Comparison of ENCODE assay signal across 14 cellular contexts in the genomic region with DNA sequence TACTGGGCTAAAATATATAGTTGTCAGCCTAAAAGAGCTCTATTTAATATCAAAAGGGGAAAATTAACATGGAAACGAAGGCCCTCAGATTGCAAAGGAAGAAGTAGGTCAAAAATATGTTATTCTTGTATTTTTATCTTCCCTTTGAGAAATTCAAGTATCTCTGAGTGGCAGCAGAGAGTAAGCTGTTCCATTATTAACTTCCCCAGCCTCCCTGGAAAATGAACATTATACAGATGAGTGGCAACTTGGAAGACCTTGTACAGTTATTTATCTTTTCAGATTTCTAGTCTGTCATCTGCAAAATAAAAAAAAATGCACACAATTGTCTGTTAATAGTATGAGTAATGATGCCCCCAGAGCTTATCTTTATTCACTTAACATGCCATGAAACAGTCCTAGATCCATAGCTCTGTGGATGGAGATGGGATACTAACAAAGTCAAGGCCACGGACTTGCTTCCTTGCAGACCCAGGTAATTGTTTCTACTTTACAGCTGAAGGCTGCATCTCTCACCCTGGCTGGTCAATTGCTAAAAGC.
DNase-seq lines count a peak whose midpoint lies in the region; ATAC-seq and TF ChIP-seq lines count a peak whose summit lies in the region.
"Had no signal": no experiment of that assay in that cellular context is flagged by ENCODE, and none has a peak within 500 bp of the region (broad histone marks: within the 10 kb centered on the region; RNA-seq: fewer than 3 reads in every experiment).

No MANE protein-coding gene starts in this region.

- peak overlapping the region in 10 of 12 donors; percentile 7 to 94 (median 38) for H3K27ac ChIP-seq in heart left ventricle
- no peak overlapping the region for H3K27ac ChIP-seq in PC-9
- H3K27ac ChIP-seq: C4-2B, HL-60 had no signal

- no peaks in the 10 kb centered on the region for H4K20me1 ChIP-seq in PC-9 (ENCODE audit: insufficient read depth)

- peak overlapping the region; percentile 66 for H3K4me2 ChIP-seq in PC-9

- DNase-seq in heart left ventricle (no peak), cardiac septum (ENCODE audit: low spot score) (no peak), PC-9 (no peak), left ventricle myocardium superior (no peak), epidermal melanocyte (ENCODE audit: insufficient read length, low spot score) (no peak), NCI-H187 treated with DMSO at 0.1 percent for 48 hours (lab: John Stamatoyannopoulos, UW) (no peak)
- no peak for DNase-seq in activated naive CD4-positive, alpha-beta T cell treated with anti-CD3 and anti-CD28 coated beads, Interleukin-2, amount 50 U/mL, for 72 hours (ENCODE audit: low spot score in 2 of 2)
- DNase-seq: CD4-positive, alpha-beta memory T cell; DND-41; GF-D8; HCEC 1CT had no signal

- no peak overlapping the region for H3K4me3 ChIP-seq in heart left ventricle
- no peak overlapping the region for H3K4me3 ChIP-seq in PC-9

- POLR2A ChIA-PET in PC-9 (lab: Charles Lee; ENCODE audit: unreplicated experiment), result no interaction called here

- H3K9me3 Mint-ChIP-seq in activated naive CD4-positive, alpha-beta T cell treated with anti-CD3 and anti-CD28 coated beads, Interleukin-2, amount 50 U/mL, for 72 hours, result peaks cover 0 to 3% of the 10 kb centered on the region in 2 donors

- H3K79me2 ChIP-seq in PC-9 (ENCODE audit: low read depth), result no peaks in the 10 kb centered on the region

- no peaks in the 10 kb centered on the region for H3K9me2 ChIP-seq in PC-9 (ENCODE audit: insufficient read depth)

- intact Hi-C loops in heart left ventricle (cut with DNase I), result loop anchor here in 4 of 10 donors (2.0 to 5.0 kb wide), 5 partner anchors 38 to 92 kb away; a partner anchor contains a TSS
- intact Hi-C loops in cardiac septum (cut with DNase I), result no loop called here
- intact Hi-C loops in PC-9 (cut with micrococcal nuclease; ENCODE audit: unreplicated experiment), result no loop called here
- intact Hi-C loops in left ventricle myocardium superior (cut with micrococcal nuclease), result loop anchor here (10.0 kb wide), 1 partner anchor 80 kb away; no protein-coding TSS in a partner anchor

- no peak overlapping the region for H3K27ac Mint-ChIP-seq in activated naive CD4-positive, alpha-beta T cell treated with anti-CD3 and anti-CD28 coated beads, Interleukin-2, amount 50 U/mL, for 72 hours
- H3K27ac Mint-ChIP-seq: B cell; CD4-positive, alpha-beta memory T cell had no signal

- BruUV-seq in PC-9 (replicated peaks; lab: Mats Ljungman, UMichigan), result no TSS peak

- no peaks in the 10 kb centered on the region for H3F3A ChIP-seq in PC-9 (ENCODE audit: insufficient read depth, low read depth)

- H3K27me3 ChIP-seq in heart left ventricle (no peaks in the 10 kb centered on the region), PC-9 (ENCODE audit: insufficient read depth, low read depth) (no peaks in the 10 kb centered on the region)

- H3K9me3 ChIP-seq in heart left ventricle (peaks cover 0 to 12% (median 5%) of the 10 kb centered on the region in 12 donors), PC-9 (ENCODE audit: insufficient read depth, low read depth) (no peaks in the 10 kb centered on the region)

- no peaks in the 10 kb centered on the region for H3K36me3 ChIP-seq in heart left ventricle
- no peaks in the 10 kb centered on the region for H3K36me3 ChIP-seq in PC-9 (ENCODE audit: low read depth)

- no peak for ATAC-seq in heart left ventricle
- ATAC-seq in left ventricle myocardium superior, result peak; percentile 43
- no peak for ATAC-seq in activated naive CD4-positive, alpha-beta T cell treated with anti-CD3 and anti-CD28 coated beads, Interleukin-2, amount 50 U/mL, for 72 hours

- H2AFZ ChIP-seq in PC-9, result no peak overlapping the region

- H3K4me1 ChIP-seq in heart left ventricle (peaks cover 0 to 34% (median 2%) of the 10 kb centered on the region in 12 donors), PC-9 (replicated peaks; ENCODE audit: insufficient read depth) (no peaks in the 10 kb centered on the region)

- WGBS in heart left ventricle, 4 donors, result 26 to 43% (median 38%) methylated on average over 2 of the region's 2 CpGs

- H3K36me3 Mint-ChIP-seq in activated naive CD4-positive, alpha-beta T cell treated with anti-CD3 and anti-CD28 coated beads, Interleukin-2, amount 50 U/mL, for 72 hours, result no peaks in the 10 kb centered on the region

- TF ChIP-seq CTCF in heart left ventricle (IDR thresholded peaks at IDR 0.05), result no peak
- no peak for TF ChIP-seq CTCF in PC-9 (conservative IDR thresholded peaks at IDR 0.05)

- TF ChIP-seq POLR2A in heart left ventricle (IDR thresholded peaks at IDR 0.05), result no peak

- CTCF ChIA-PET in PC-9 (lab: Charles Lee), result no interaction called here
